Comparison of ENCODE assay signal across 19 cellular contexts in genomic region chr10:51524041-51524440, GRCh38.
"Had no signal": no experiment of that assay in that cellular context is flagged by ENCODE, and none has a peak within 500 bp of the region (broad histone marks: within the 10 kb centered on the region; RNA-seq: fewer than 3 reads in every experiment).

No MANE protein-coding gene starts in this region.

- H2AFZ ChIP-seq: hepatocyte had no signal

- ATAC-seq: activated T-helper 17 cell treated with anti-CD3 and anti-CD28 coated beads, Interleukin-2, amount 50 U/mL, for 72 hours; body of pancreas; gastroesophageal sphincter; stimulated activated naive CD8-positive, alpha-beta T cell treated with anti-CD3 and anti-CD28 coated beads, Interleukin-15, amount 100 ng/mL, for 72 hours; T-helper 17 cell; upper lobe of right lung had no signal

- H3K36me3 Mint-ChIP-seq: mesothelial cell of epicardium had no signal

- H3K36me3 ChIP-seq: gastroesophageal sphincter, upper lobe of right lung had no signal

- H3K4me3 ChIP-seq: body of pancreas, gastroesophageal sphincter, hepatocyte, skin epidermis, testis, upper lobe of right lung had no signal

- H3K4me1 Mint-ChIP-seq: activated B cell treated with CpG ODN at 0.5 μM for 24 hours; activated CD4-positive, alpha-beta T cell treated with anti-CD3 and anti-CD28 coated beads, Interleukin-2, amount 10 ng/mL, durations not matched to agents 24 days and 14 days; activated T-helper 17 cell treated with anti-CD3 and anti-CD28 coated beads, Interleukin-2, amount 50 U/mL, for 72 hours; stimulated activated naive CD8-positive, alpha-beta T cell treated with anti-CD3 and anti-CD28 coated beads, Interleukin-15, amount 100 ng/mL, for 72 hours; T-helper 17 cell had no signal

- H3K4me2 ChIP-seq: hepatocyte had no signal

- H3K79me2 ChIP-seq: hepatocyte had no signal

- H3K27me3 Mint-ChIP-seq: activated B cell treated with CpG ODN at 0.5 μM for 24 hours; activated CD4-positive, alpha-beta T cell treated with anti-CD3 and anti-CD28 coated beads, Interleukin-2, amount 10 ng/mL, durations not matched to agents 24 days and 14 days had no signal

- DNase-seq: activated B cell treated with CpG ODN at 0.5 μM for 24 hours; activated CD4-positive, alpha-beta T cell treated with anti-CD3 and anti-CD28 coated beads, Interleukin-2, amount 10 ng/mL, durations not matched to agents 24 days and 14 days; activated CD8-positive, alpha-beta memory T cell treated with anti-CD3 and anti-CD28 coated beads for 24 hours; activated naive CD4-positive, alpha-beta T cell treated with anti-CD3 and anti-CD28 coated beads, Interleukin-2, amount 50 U/mL, for 16 hours; activated T-cell treated with anti-CD3 and anti-CD28 coated beads for 4 hours; amniotic stem cell; body of pancreas; cerebellar nuclear complex; endodermal cell; stimulated activated CD4-positive, alpha-beta T cell treated with anti-CD3 and anti-CD28 coated beads, Interleukin-4, amount 100 ng/mL, for 4 hours; stimulated activated naive CD8-positive, alpha-beta T cell treated with anti-CD3 and anti-CD28 coated beads, Interleukin-15, amount 100 ng/mL, for 72 hours; T-helper 17 cell; testis; upper lobe of right lung had no signal

- H3K4me1 ChIP-seq: body of pancreas, testis, upper lobe of right lung had no signal

- H3K27ac ChIP-seq: body of pancreas, gastroesophageal sphincter, hepatocyte, skin epidermis, testis, upper lobe of right lung had no signal

- H3K4me3 Mint-ChIP-seq: activated B cell treated with CpG ODN at 0.5 μM for 24 hours; activated CD4-positive, alpha-beta T cell treated with anti-CD3 and anti-CD28 coated beads, Interleukin-2, amount 10 ng/mL, durations not matched to agents 24 days and 14 days; activated T-helper 17 cell treated with anti-CD3 and anti-CD28 coated beads, Interleukin-2, amount 50 U/mL, for 72 hours; endodermal cell; mesothelial cell of epicardium; stimulated activated naive CD8-positive, alpha-beta T cell treated with anti-CD3 and anti-CD28 coated beads, Interleukin-15, amount 100 ng/mL, for 72 hours; T-helper 17 cell had no signal

- H3K27ac Mint-ChIP-seq: activated B cell treated with CpG ODN at 0.5 μM for 24 hours; activated CD4-positive, alpha-beta T cell treated with anti-CD3 and anti-CD28 coated beads, Interleukin-2, amount 10 ng/mL, durations not matched to agents 24 days and 14 days; activated T-helper 17 cell treated with anti-CD3 and anti-CD28 coated beads, Interleukin-2, amount 50 U/mL, for 72 hours; endodermal cell; mesothelial cell of epicardium; stimulated activated naive CD8-positive, alpha-beta T cell treated with anti-CD3 and anti-CD28 coated beads, Interleukin-15, amount 100 ng/mL, for 72 hours; T-helper 17 cell had no signal

- H3K9me3 Mint-ChIP-seq: activated B cell treated with CpG ODN at 0.5 μM for 24 hours; activated CD4-positive, alpha-beta T cell treated with anti-CD3 and anti-CD28 coated beads, Interleukin-2, amount 10 ng/mL, durations not matched to agents 24 days and 14 days; activated T-helper 17 cell treated with anti-CD3 and anti-CD28 coated beads, Interleukin-2, amount 50 U/mL, for 72 hours; endodermal cell; mesothelial cell of epicardium; stimulated activated naive CD8-positive, alpha-beta T cell treated with anti-CD3 and anti-CD28 coated beads, Interleukin-15, amount 100 ng/mL, for 72 hours had no signal

- H3K27me3 ChIP-seq: body of pancreas, gastroesophageal sphincter, hepatocyte, testis, upper lobe of right lung had no signal

- H3K9me3 ChIP-seq: body of pancreas, gastroesophageal sphincter, testis, upper lobe of right lung had no signal
